ENCODE assay signal across 8 cellular contexts in the genomic region with DNA sequence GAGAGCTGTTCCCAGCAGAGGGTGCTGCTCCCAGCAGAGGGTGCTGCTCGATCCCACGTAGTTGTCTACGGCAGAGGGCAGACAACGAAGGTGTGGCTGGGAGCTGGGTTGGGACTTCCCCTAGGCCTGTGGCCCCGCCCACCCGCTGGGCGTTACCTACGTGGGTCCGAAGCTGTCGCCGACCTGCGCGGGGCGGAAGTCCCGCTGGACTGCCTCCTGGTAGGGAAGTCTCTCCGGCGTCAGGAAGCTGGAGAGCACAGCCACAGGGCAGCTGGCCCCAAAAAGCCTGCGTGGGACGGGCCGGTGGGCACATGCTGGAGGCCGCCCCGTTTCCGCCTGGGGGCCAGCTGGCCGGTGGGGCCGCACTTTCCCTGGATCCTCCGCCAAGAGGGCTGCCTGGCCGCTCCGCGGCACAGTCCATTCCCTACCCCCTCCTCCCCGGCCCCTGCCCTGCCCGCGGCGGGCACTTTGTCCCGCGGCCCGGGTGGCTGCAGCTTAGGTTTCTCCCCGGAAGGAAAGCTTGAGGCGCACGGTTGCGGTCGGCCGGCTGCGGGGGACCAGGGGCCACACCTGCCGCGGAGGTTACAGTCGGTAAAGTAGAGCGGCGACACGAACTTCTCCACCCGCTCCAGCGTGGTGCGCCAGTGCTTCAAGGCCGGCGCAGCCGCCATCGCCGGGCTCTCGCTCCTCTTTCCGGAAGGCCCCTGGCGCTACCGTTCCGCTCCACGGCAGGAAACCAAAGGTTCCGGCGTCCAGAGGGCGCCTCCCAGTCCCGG. TPM values are rescaled to one million over a fixed set of nuclear protein-coding genes. Genes with fewer than 3 reads are reported as not detected.
DNase-seq lines count a peak whose midpoint lies in the region; ATAC-seq and TF ChIP-seq lines count a peak whose summit lies in the region.

TSS of gene MAN2C1 (minus strand) at position 695 of the 776 bp plus-strand sequence. CDS start at position 671, 24 bp downstream.

- intact Hi-C loops in ascending aorta (cut with DNase I) (loop anchor here (1.0 to 10.0 kb wide), 5 partner anchors 20 to 434 kb away; partner anchors contain the start of genes PPCDC and SNUPN), right cardiac atrium (cut with DNase I) (no loop called here), vagina (cut with DNase I) (loop anchor here (2.0 to 5.0 kb wide), 2 partner anchors 85 to 269 kb away; no protein-coding TSS in a partner anchor)

- peak within 1 kb of the TSS; percentile 91 for H3K27ac Mint-ChIP-seq in T-helper 2 cell treated with Interferon-gamma antibody and Interleukin-4, amounts not matched to agents 5 μg/mL and 100 μg/mL, for 36 hours

- under 1% methylated on average over 67 of the region's 67 CpGs for WGBS in right cardiac atrium

- H3K27me3 ChIP-seq in ascending aorta (no peaks in the 10 kb centered on the region), right cardiac atrium (ENCODE audit: control insufficient read depth, insufficient read depth) (no peaks in the 10 kb centered on the region), vagina (no peaks in the 10 kb centered on the region)

- DNase-seq in NCI-H1930 (lab: John Stamatoyannopoulos, UW) (peak; percentile 89 to 92), ascending aorta (ENCODE audit: low spot score in 2 of 2) (peak; percentile 73 to 97), right cardiac atrium (peak; percentile 97 to 98 (median 98)), putamen (ENCODE audit: low spot score) (peak; percentile 91), vagina (ENCODE audit: extremely low spot score in 2 of 2) (peak in 1 of 2 donors; percentile 95)
- DNase-seq in T-helper 2 cell treated with Interferon-gamma antibody and Interleukin-4, amounts not matched to agents 5 μg/mL and 100 μg/mL, for 36 hours (ENCODE audit: low spot score) = peak; percentile 94

- peaks cover 27% of the 10 kb centered on the region for H3K36me3 Mint-ChIP-seq in T-helper 2 cell treated with Interferon-gamma antibody and Interleukin-4, amounts not matched to agents 5 μg/mL and 100 μg/mL, for 36 hours (ENCODE audit: low read depth)

- peak within 1 kb of the TSS; percentile 96 for H3K4me3 Mint-ChIP-seq in T-helper 2 cell treated with Interferon-gamma antibody and Interleukin-4, amounts not matched to agents 5 μg/mL and 100 μg/mL, for 36 hours

- H3K27me3 Mint-ChIP-seq in T-helper 2 cell treated with Interferon-gamma antibody and Interleukin-4, amounts not matched to agents 5 μg/mL and 100 μg/mL, for 36 hours (ENCODE audit: low read depth) = no peaks in the 10 kb centered on the region

- H3K27ac ChIP-seq in ascending aorta (peak within 1 kb of the TSS; percentile 99), right cardiac atrium (ENCODE audit: low read length) (peak within 1 kb of the TSS; percentile 98), vagina (peak within 1 kb of the TSS; percentile 91)

- H3K4me3 ChIP-seq in ascending aorta (peak within 1 kb of the TSS; percentile 94 to 98), right cardiac atrium (ENCODE audit: low read length) (peak within 1 kb of the TSS; percentile 90), vagina (peak within 1 kb of the TSS; percentile 68 to 81)

- no peaks in the 10 kb centered on the region for H3K9me3 ChIP-seq in ascending aorta
- H3K9me3 ChIP-seq in right cardiac atrium (ENCODE audit: control insufficient read depth, low read length) = no peaks in the 10 kb centered on the region
- no peaks in the 10 kb centered on the region for H3K9me3 ChIP-seq in vagina

- H3K4me1 Mint-ChIP-seq in T-helper 2 cell treated with Interferon-gamma antibody and Interleukin-4, amounts not matched to agents 5 μg/mL and 100 μg/mL, for 36 hours (ENCODE audit: low read depth) = peaks cover 14% of the 10 kb centered on the region

- ATAC-seq in GM18505 (IDR thresholded peaks at IDR 0.05; ENCODE audit: unreplicated experiment) (peak; percentile 87), HG02973 (IDR thresholded peaks at IDR 0.05; ENCODE audit: unreplicated experiment) (peak; percentile 81), right cardiac atrium (peak; percentile 96 to 97)

- H3K36me3 ChIP-seq in ascending aorta (peaks cover 43 to 66% of the 10 kb centered on the region in 2 donors), vagina (peaks cover 0 to 47% of the 10 kb centered on the region in 2 donors)

- H3K4me1 ChIP-seq in ascending aorta (peaks cover 5 to 8% of the 10 kb centered on the region in 2 donors), right cardiac atrium (ENCODE audit: control insufficient read depth, insufficient read depth, low read length) (peaks cover 9% of the 10 kb centered on the region), vagina (peaks cover 20% of the 10 kb centered on the region)

- TF ChIP-seq CTCF in ascending aorta (IDR thresholded peaks at IDR 0.05) (peak; percentile 69 to 82 (median 72)), vagina (IDR thresholded peaks at IDR 0.05) (peak in 1 of 3 experiments; percentile 60)

- H3K9me3 Mint-ChIP-seq in T-helper 2 cell treated with Interferon-gamma antibody and Interleukin-4, amounts not matched to agents 5 μg/mL and 100 μg/mL, for 36 hours = no peaks in the 10 kb centered on the region

- TF ChIP-seq POLR2A in GM18505 (IDR thresholded peaks at IDR 0.05; ENCODE audit: borderline replicate concordance, extremely low read depth, insufficient read depth, insufficient read length) (peak; percentile 98), vagina (IDR thresholded peaks at IDR 0.05) (peak in 1 of 2 donors; percentile 68)

RNA-seq across cellular contexts. Expression of gene MAN2C1, which starts in this region (rescaled TPM):
- total RNA-seq in ascending aorta (447 TPM), right cardiac atrium (100 to 1,000 TPM; 122 to 175 (median 135) TPM), vagina (198 TPM)
- 131 TPM for polyA plus RNA-seq in right cardiac atrium

Comparison
In these comparisons a context has a peak if more than half of its experiments do, and no peak if none do; other contexts are left out.
1. intact Hi-C loops: an anchor here in ascending aorta (1.0 to 10.0 kb wide) and vagina (2.0 to 5.0 kb wide); none called in right cardiac atrium.